In genomic region chr12:96402061-96402460, GRCh38 we compare ENCODE assay signal across 10 cellular contexts. TPM values are rescaled to one million over a fixed set of nuclear protein-coding genes. Genes with fewer than 3 reads are reported as not detected.
A peak's percentile ranks its signal among the peaks of the same experiment; 100 is the strongest.
DNase-seq lines count a peak whose midpoint lies in the region; ATAC-seq, FAIRE-seq and TF ChIP-seq lines count a peak whose summit lies in the region.
"Had no signal": no experiment of that assay in that cellular context is flagged by ENCODE, and none has a peak within 500 bp of the region (broad histone marks: within the 10 kb centered on the region; RNA-seq: fewer than 3 reads in every experiment).

No MANE protein-coding gene starts in this region.

- 79% methylated on average over 6 of the region's 6 CpGs for WGBS in HepG2 (ENCODE audit: low lambda C conversion rate)
- 72% methylated on average over 6 of the region's 6 CpGs for WGBS in right lobe of liver (ENCODE audit: insufficient coverage, low coverage, low lambda C conversion rate, missing lambda C conversion rate)
- WGBS in hepatocyte (ENCODE audit: low lambda C conversion rate, missing lambda C conversion rate): 94% methylated on average over 6 of the region's 6 CpGs

- TF ChIP-seq POLR2A in HepG2 (IDR thresholded peaks at IDR 0.05; ENCODE audit: insufficient read depth in 1 of 2, low read depth in 2 of 2, low read length in 2 of 2): no peak
- TF ChIP-seq POLR2A in right lobe of liver (IDR thresholded peaks at IDR 0.05): no peak

- H3K27ac ChIP-seq in HepG2 (ENCODE audit: extremely low read length, insufficient read depth, low read length): no peak overlapping the region
- peak overlapping the region in 1 of 3 donors; percentile 98 for H3K27ac ChIP-seq in right lobe of liver
- H3K27ac ChIP-seq in SU-DHL-6 (ENCODE audit: low read depth, low read length): peak overlapping the region; percentile 97
- H3K27ac ChIP-seq in hepatocyte: no peak overlapping the region
- H3K27ac ChIP-seq in temporal lobe (ENCODE audit: low read depth, low read length): peak overlapping the region; percentile 83

- H3K36me3 ChIP-seq in HepG2 (replicated peaks in 1 of 2; ENCODE audit: control insufficient read depth in 1 of 2, insufficient read depth in 2 of 2, low read length in 2 of 2) (no peaks in the 10 kb centered on the region), right lobe of liver (no peaks in the 10 kb centered on the region), SU-DHL-6 (ENCODE audit: low read length) (no peaks in the 10 kb centered on the region), hepatocyte (replicated peaks; ENCODE audit: insufficient read depth, low read depth) (no peaks in the 10 kb centered on the region)

- ATAC-seq in HepG2 (no peak), right lobe of liver (no peak), GM18867 (IDR thresholded peaks at IDR 0.05; ENCODE audit: unreplicated experiment) (no peak), HG02852 (IDR thresholded peaks at IDR 0.05; ENCODE audit: unreplicated experiment) (no peak), GM18909 (IDR thresholded peaks at IDR 0.05; ENCODE audit: poor library complexity, unreplicated experiment) (no peak)

- H3K4me3 ChIP-seq in HepG2 (replicated peaks in 1 of 3; ENCODE audit: insufficient read depth in 1 of 3, low read depth in 2 of 3, low read length in 3 of 3) (peak overlapping the region in 2 of 3 experiments; percentile 83; a peak in 3 of 6 replicates), right lobe of liver (peak overlapping the region in 1 of 3 donors; percentile 81), SU-DHL-6 (ENCODE audit: insufficient read depth, low read length, poor library complexity, severe bottlenecking) (peak overlapping the region; percentile 54), hepatocyte (no peak overlapping the region)

- TF ChIP-seq EP300 in HepG2 (IDR thresholded peaks at IDR 0.05; ENCODE audit: low read depth in 2 of 2, low read length in 2 of 2) (no peak), HepG2 (CRISPR knock-in tag; IDR thresholded peaks at IDR 0.05; ENCODE audit: borderline replicate concordance) (no peak)

- no peaks in the 10 kb centered on the region for H3K9me2 ChIP-seq in SU-DHL-6 (replicated peaks; ENCODE audit: insufficient read depth, low read length)
- no peaks in the 10 kb centered on the region for H3K9me2 ChIP-seq in hepatocyte (replicated peaks; ENCODE audit: insufficient read depth)

- POLR2A ChIA-PET in HepG2 (lab: Yijun Ruan, JAX): no interaction called here

- H3K9ac ChIP-seq in HepG2 (ENCODE audit: insufficient read depth, low read depth, low read length): no peak overlapping the region
- peak overlapping the region; percentile 97; the same call in 1 of the 2 replicates for H3K9ac ChIP-seq in SU-DHL-6 (ENCODE audit: low read length)

- CTCF ChIA-PET in HepG2 (lab: Yijun Ruan, JAX; ENCODE audit: low intra/inter-chr PET ratio, low total read pairs): no interaction called here

- peaks cover 27% of the 10 kb centered on the region for H3F3A ChIP-seq in SU-DHL-6 (ENCODE audit: insufficient read depth)

- H3K9me3 ChIP-seq in HepG2 (ENCODE audit: low read length) (no peaks in the 10 kb centered on the region), right lobe of liver (no peaks in the 10 kb centered on the region), SU-DHL-6 (ENCODE audit: insufficient read depth, low read length) (no peaks in the 10 kb centered on the region), hepatocyte (ENCODE audit: low read depth) (no peaks in the 10 kb centered on the region)

- no peak for TF ChIP-seq RAD21 in HepG2 (CRISPR knock-in tag; IDR thresholded peaks at IDR 0.05)

- H3K4me2 ChIP-seq in HepG2 (ENCODE audit: low read depth, low read length) (peak overlapping the region; percentile 99), SU-DHL-6 (ENCODE audit: low read depth, low read length, poor library complexity, severe bottlenecking) (peak overlapping the region; percentile 98), hepatocyte (peak overlapping the region; percentile 86)

- TF ChIP-seq CTCF in HepG2 (CRISPR knock-in tag; IDR thresholded peaks at IDR 0.05) (no peak), right lobe of liver (IDR thresholded peaks at IDR 0.05) (no peak), SU-DHL-6 (IDR thresholded peaks at IDR 0.05; ENCODE audit: insufficient read depth, low read length, poor library complexity, severe bottlenecking) (no peak), hepatocyte (IDR thresholded peaks at IDR 0.05; ENCODE audit: poor library complexity) (no peak)

- no peak overlapping the region for H2AFZ ChIP-seq in HepG2 (ENCODE audit: low read length)
- H2AFZ ChIP-seq in SU-DHL-6 (ENCODE audit: low read depth, low read length, severe bottlenecking): peak overlapping the region; percentile 87
- peak overlapping the region; percentile 49 for H2AFZ ChIP-seq in hepatocyte

- peaks cover 0 to 3% of the 10 kb centered on the region in 2 experiments; a peak in 1 of 5 replicates for H3K27me3 ChIP-seq in HepG2 (ENCODE audit: control insufficient read depth in 1 of 2, insufficient read depth in 2 of 2, low read length in 2 of 2)
- H3K27me3 ChIP-seq in right lobe of liver: no peaks in the 10 kb centered on the region
- H3K27me3 ChIP-seq in SU-DHL-6 (ENCODE audit: low read length): no peaks in the 10 kb centered on the region
- H3K27me3 ChIP-seq in hepatocyte: no peaks in the 10 kb centered on the region

- in situ Hi-C loops in HepG2 (cut with HindIII; ENCODE audit: extremely low pct_ligation_motif_present, low pct_unique_long_range_greater_than_20kb): no loop called here

- DNase-seq in HepG2 (ENCODE audit: low spot score) (no peak), right lobe of liver (no peak), hepatocyte (ENCODE audit: low spot score) (no peak)
- DNase-seq: NK-92 treated with Interleukin-12 subunit alpha and Interleukin-12 subunit beta, amount 100 ng/mL, for 24 hours had no signal

- H4K20me1 ChIP-seq in HepG2 (ENCODE audit: insufficient read depth, low read length) (peaks cover 14% of the 10 kb centered on the region), SU-DHL-6 (ENCODE audit: low read depth, low read length) (peaks cover 13% of the 10 kb centered on the region; the same call in 1 of the 2 replicates), hepatocyte (ENCODE audit: insufficient read depth, poor library complexity, severe bottlenecking) (peaks cover 19% of the 10 kb centered on the region)

- BruUV-seq in HepG2 (replicated peaks; lab: Mats Ljungman, UMichigan): no TSS peak

- H3K4me1 ChIP-seq in HepG2 (ENCODE audit: insufficient read depth, low read length) (peaks cover 11% of the 10 kb centered on the region), right lobe of liver (peaks cover 0 to 20% (median 3%) of the 10 kb centered on the region in 4 donors), hepatocyte (ENCODE audit: insufficient read depth) (peaks cover 13% of the 10 kb centered on the region)

- peaks cover 22% of the 10 kb centered on the region for H3K79me2 ChIP-seq in HepG2 (ENCODE audit: insufficient read depth, low read length)
- H3K79me2 ChIP-seq in SU-DHL-6 (ENCODE audit: insufficient read depth, low read length): peaks cover 29% of the 10 kb centered on the region
- peaks cover 22% of the 10 kb centered on the region for H3K79me2 ChIP-seq in hepatocyte

- no peak for FAIRE-seq in HepG2 (lab: Jason Lieb, UNC)
- FAIRE-seq: D721Med had no signal

- intact Hi-C loops in HepG2 (cut with micrococcal nuclease; ENCODE audit: unreplicated experiment) (loop anchor here (5.0 kb wide), 1 partner anchor 340 kb away; no protein-coding TSS in a partner anchor), right lobe of liver (cut with DNase I) (no loop called here)

TF ChIP-seq in HepG2, 621 proteins besides CTCF, POLR2A, EP300 and RAD21 (continues in another document):
- TF ChIP-seq ZBTB3 (CRISPR knock-in tag; IDR thresholded peaks at IDR 0.05; ENCODE audit: borderline replicate concordance, low read depth): no peak
- TF ChIP-seq HMGXB4 (CRISPR knock-in tag; IDR thresholded peaks at IDR 0.05; ENCODE audit: borderline replicate concordance in 1 of 2, low read depth in 1 of 2): no peak
- TF ChIP-seq ZNF30 (CRISPR knock-in tag; IDR thresholded peaks at IDR 0.05): no peak

RNA-seq across cellular contexts. Expression of gene CDK17, which starts 1.8 kb away (rescaled TPM):
- total RNA-seq in HepG2 (2016; rRNA removed; fragmentation: Illumina TruSeq; extraction: Trizol): 20.1 and 22.3 TPM in 2 replicates
- 12.4 and 17.6 TPM in 2 replicates for total RNA-seq in HepG2 (2016; cell fraction: cytosol; rRNA removed; fragmentation: Illumina TruSeq; extraction: Trizol; ENCODE audit: low read depth)
- total RNA-seq in HepG2 (2016; cell fraction: insoluble cytoplasmic fraction; rRNA removed; fragmentation: Illumina TruSeq; extraction: Trizol): 21.4 and 21.8 TPM in 2 replicates
- 6.8 and 8.7 TPM in 2 replicates for total RNA-seq in HepG2 (2016; cell fraction: membrane; rRNA removed; fragmentation: Illumina TruSeq; extraction: Trizol)
- 33.8 and 35.2 TPM in 2 replicates for total RNA-seq in HepG2 (2016; cell fraction: nucleus; rRNA removed; fragmentation: Illumina TruSeq; extraction: Trizol)
- 7.6 and 9.9 TPM in 2 replicates for polyA plus RNA-seq in HepG2 (2011; rRNA removed)
- 3.7 and 6.4 TPM in 2 replicates for polyA plus RNA-seq in HepG2 (2011; cell fraction: cytosol; rRNA removed)
- 8.2 and 10.0 TPM in 2 replicates for polyA plus RNA-seq in HepG2 (2011; cell fraction: nucleus; rRNA removed)
- 9.6 and 11.9 TPM in 2 replicates for polyA plus RNA-seq in HepG2 (2012)
- polyA plus RNA-seq in HepG2 (2016; cell fraction: cytosol; fragmentation: Illumina TruSeq; extraction: Trizol; ENCODE audit: low read depth): 0.41 and 0.44 TPM in 2 replicates
- polyA plus RNA-seq in HepG2 (2016; cell fraction: insoluble cytoplasmic fraction; fragmentation: Illumina TruSeq; extraction: Trizol; ENCODE audit: low read depth): 13.7 and 14.3 TPM in 2 replicates
- polyA plus RNA-seq in HepG2 (2016; cell fraction: membrane; fragmentation: Illumina TruSeq; extraction: Trizol; ENCODE audit: low read depth): 1.9 and 2.1 TPM in 2 replicates
- 9.6 and 12.3 TPM in 2 replicates for polyA plus RNA-seq in HepG2 (2016; cell fraction: nucleus; fragmentation: Illumina TruSeq; extraction: Trizol; ENCODE audit: insufficient read depth, low read depth)
- polyA minus RNA-seq in HepG2 (2011; rRNA and poly(A)+ RNA removed; ENCODE audit: low replicate concordance): 36.0 and 45.8 TPM in 2 replicates
- polyA minus RNA-seq in HepG2 (2011; cell fraction: cytosol; rRNA and poly(A)+ RNA removed): 25.9 and 29.8 TPM in 2 replicates
- 152 and 172 TPM in 2 replicates for polyA minus RNA-seq in HepG2 (2011; cell fraction: nucleus; rRNA and poly(A)+ RNA removed)
- 10 to 100 TPM in 5 of 6 experiments, 1 to 10 TPM in 1; 8.9 to 16.1 (median 13.7) TPM for total RNA-seq in right lobe of liver
- total RNA-seq in hepatocyte: 33.1 and 33.5 TPM in 2 replicates
- 10.6 and 13.8 TPM in 2 replicates for polyA plus RNA-seq in hepatocyte
- 115 TPM for total RNA-seq in temporal lobe

Comparison
In these comparisons a context has a peak if more than half of its experiments do, and no peak if none do; other contexts are left out.
1. H3K27ac ChIP-seq: peak in SU-DHL-6 (single experiment) and temporal lobe (single experiment); none in HepG2 (single experiment) and hepatocyte (single experiment).
2. Peak in every context shown above with its lines, with median percentiles within 50 percentile points of each other: H3K4me2 ChIP-seq.